Comparison of ENCODE assay signal across 8 cellular contexts in the genomic region with DNA sequence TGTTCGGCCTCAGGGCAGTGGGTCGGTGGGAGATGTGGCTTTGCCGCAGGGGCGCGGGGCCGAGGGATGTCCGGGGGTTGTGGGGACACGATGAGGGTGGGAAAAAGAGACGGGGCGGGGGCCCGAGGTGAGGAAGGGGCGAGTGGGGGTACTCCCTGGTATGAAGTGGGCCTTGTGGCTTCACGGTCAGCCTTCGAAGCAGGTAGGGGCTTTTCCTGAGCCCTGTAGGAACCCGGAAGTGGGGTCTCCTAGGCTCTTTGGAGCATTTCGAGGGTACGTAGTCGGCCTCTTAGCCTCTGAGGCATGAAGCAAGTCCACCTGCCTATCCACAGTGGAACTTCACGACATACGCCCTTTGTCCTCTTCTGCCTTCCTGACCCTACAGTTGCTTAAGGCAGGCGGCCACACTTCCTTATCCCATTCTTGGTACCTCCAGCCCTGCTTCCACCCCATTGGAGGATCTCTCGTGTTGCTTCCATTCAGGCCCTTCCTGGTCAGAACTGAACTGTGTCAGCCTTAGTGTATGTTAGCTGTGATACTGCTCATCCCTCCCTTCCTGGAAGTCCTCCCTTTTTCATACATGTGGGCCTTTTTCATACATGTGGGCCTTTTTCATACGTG. TPM values are rescaled to one million over a fixed set of nuclear protein-coding genes. Genes with fewer than 3 reads are reported as not detected.
DNase-seq lines count a peak whose midpoint lies in the region; ATAC-seq and TF ChIP-seq lines count a peak whose summit lies in the region.

No MANE protein-coding gene starts in this region.

- intact Hi-C loops in left lung (cut with DNase I) = no loop called here

- peaks cover 0 to 60% of the 10 kb centered on the region in 2 donors for H3K36me3 ChIP-seq in left lung

- no peaks in the 10 kb centered on the region for H3K27me3 ChIP-seq in left lung

- peak in 1 of 2 donors; percentile 16 for TF ChIP-seq CTCF in left lung (IDR thresholded peaks at IDR 0.05)

- H3K27ac ChIP-seq in caudate nucleus (ENCODE audit: low read depth, low read length) (peak overlapping the region; percentile 100), left lung (peak overlapping the region; percentile 89 to 98), temporal lobe (ENCODE audit: low read depth, low read length) (peak overlapping the region; percentile 97)

- DNase-seq in AG08395 (ENCODE audit: low spot score) (peak; percentile 48), RKO (ENCODE audit: low spot score) (peak; percentile 77), caudate nucleus (lab: John Stamatoyannopoulos, UW) (peak in 1 of 61 donors; percentile 33), left lung (peak in 1 of 2 donors; percentile 58), midbrain (lab: John Stamatoyannopoulos, UW) (no peak), NCI-H1436 treated with DMSO at 0.1 percent for 48 hours (lab: John Stamatoyannopoulos, UW) (no peak)

- peak overlapping the region; percentile 85 to 99 for H3K4me3 ChIP-seq in left lung

- no peaks in the 10 kb centered on the region for H3K9me3 ChIP-seq in left lung

- H3K4me1 ChIP-seq in left lung = peaks cover 17 to 51% of the 10 kb centered on the region in 2 donors

- peak; percentile 1 for ATAC-seq in GM19452 (IDR thresholded peaks at IDR 0.05; ENCODE audit: unreplicated experiment)
- ATAC-seq in left lung = peak; percentile 20

RNA-seq across cellular contexts. Expression of a gene that starts 0.4 kb away (rescaled TPM):
- total RNA-seq in left lung = 100 to 1,000 TPM; 148 to 193 TPM
- 101 TPM for total RNA-seq in temporal lobe

RNA-seq across cellular contexts. Expression of a gene that starts 1.0 kb away (rescaled TPM):
- total RNA-seq in left lung (10 to 100 TPM; 50.0 to 59.2 TPM), temporal lobe (42.3 TPM)

RNA-seq across cellular contexts. Expression of a gene that starts 16.8 kb away (rescaled TPM):
- total RNA-seq in left lung (10 to 100 TPM; 30.5 to 33.9 TPM), temporal lobe (19.7 TPM)

RNA-seq across cellular contexts. Expression of a gene that starts 23.5 kb away (rescaled TPM):
- total RNA-seq in left lung (10 to 100 TPM; 29.1 to 37.5 TPM), temporal lobe (39.8 TPM)

RNA-seq across cellular contexts. Expression of a gene that starts 43.5 kb away (rescaled TPM):
- total RNA-seq in left lung (10 to 100 TPM; 19.9 to 29.4 TPM), temporal lobe (51.9 TPM)

Comparison
In these comparisons a context has a peak if more than half of its experiments do, and no peak if none do; other contexts are left out.
1. DNase-seq: peak in AG08395 (single experiment) and RKO (single experiment); none in midbrain (single experiment) and NCI-H1436 treated with DMSO at 0.1 percent for 48 hours (single experiment).
2. Peak in every context shown above with its lines, with median percentiles within 50 percentile points of each other: H3K27ac ChIP-seq.